ENCODE assay signal across 30 cellular contexts in genomic region chr12:25524381-25524780, GRCh38. TPM values are rescaled to one million over a fixed set of nuclear protein-coding genes. Genes with fewer than 3 reads are reported as not detected.
"Had no signal": no experiment of that assay in that cellular context is flagged by ENCODE, and none has a peak within 500 bp of the region (broad histone marks: within the 10 kb centered on the region; RNA-seq: fewer than 3 reads in every experiment).

No MANE protein-coding gene starts in this region.

- DNase-seq: activated CD4-positive, alpha-beta T cell treated with anti-CD3 and anti-CD28 coated beads for 4 hours; activated CD4-positive, alpha-beta T cell treated with anti-CD3 and anti-CD28 coated beads, Interleukin-2, amount 50 U/mL, for 48 hours; activated CD8-positive, alpha-beta memory T cell treated with anti-CD3 and anti-CD28 coated beads for 24 hours; activated effector memory CD4-positive, alpha-beta T cell treated with anti-CD3 and anti-CD28 coated beads, Interleukin-2, amount 50 U/mL, for 16 hours; activated naive CD4-positive, alpha-beta T cell treated with anti-CD3 and anti-CD28 coated beads for 36 hours; activated naive CD8-positive, alpha-beta T cell treated with anti-CD3 and anti-CD28 coated beads for 36 hours; activated T-cell treated with anti-CD3 and anti-CD28 coated beads, Interleukin-2, amount 50 U/mL, for 1 hour; amygdala; caudate nucleus; cortex of kidney; effector memory CD8-positive, alpha-beta T cell; foreskin keratinocyte; heart right ventricle; left ventricle myocardium inferior; mesendoderm; mucosa of descending colon; stimulated activated CD4-positive, alpha-beta T cell treated with anti-CD3 and anti-CD28 coated beads, Interleukin-15, amount 100 ng/mL, for 24 hours; stimulated activated CD4-positive, alpha-beta T cell treated with anti-CD3 and anti-CD28 coated beads, Interleukin-2, amount 100 ng/mL, for 24 hours; stimulated activated naive CD4-positive, alpha-beta T cell; T-helper 1 cell; transverse colon; uterus had no signal

- H3K4me1 Mint-ChIP-seq: activated naive CD8-positive, alpha-beta T cell treated with anti-CD3 and anti-CD28 coated beads for 36 hours had no signal

- H3K9me3 Mint-ChIP-seq: activated naive CD4-positive, alpha-beta T cell treated with anti-CD3 and anti-CD28 coated beads for 36 hours; activated naive CD8-positive, alpha-beta T cell treated with anti-CD3 and anti-CD28 coated beads for 36 hours; activated T-helper 1 cell treated with anti-CD3 and anti-CD28 coated beads, Interleukin-12 subunit alpha, Interleukin-12 subunit beta, Interleukin-2, Interleukin-4 antibody, amounts not matched to agents 30 ng/mL and 10 ng/mL and 1 ng/mL, durations not matched to agents 14 hours and 24 hours and 36 hours; effector memory CD8-positive, alpha-beta T cell; natural killer cell treated with Interleukin-12 subunit alpha and Interleukin-12 subunit beta and Interleukin-15 and Interleukin-18, amount 100 ng/mL, for 72 hours; T-helper 2 cell treated with Interferon-gamma antibody and Interleukin-4, amounts not matched to agents 5 μg/mL and 100 μg/mL, for 36 hours had no signal

- H3K36me3 Mint-ChIP-seq: activated naive CD8-positive, alpha-beta T cell treated with anti-CD3 and anti-CD28 coated beads for 36 hours; natural killer cell treated with Interleukin-12 subunit alpha and Interleukin-12 subunit beta and Interleukin-15 and Interleukin-18, amount 100 ng/mL, for 72 hours had no signal

- H3K4me3 Mint-ChIP-seq: activated naive CD4-positive, alpha-beta T cell treated with anti-CD3 and anti-CD28 coated beads for 36 hours; activated naive CD8-positive, alpha-beta T cell treated with anti-CD3 and anti-CD28 coated beads for 36 hours; activated T-helper 1 cell treated with anti-CD3 and anti-CD28 coated beads, Interleukin-12 subunit alpha, Interleukin-12 subunit beta, Interleukin-2, Interleukin-4 antibody, amounts not matched to agents 30 ng/mL and 10 ng/mL and 1 ng/mL, durations not matched to agents 14 hours and 24 hours and 36 hours; effector memory CD8-positive, alpha-beta T cell; natural killer cell treated with Interleukin-12 subunit alpha and Interleukin-12 subunit beta and Interleukin-15 and Interleukin-18, amount 100 ng/mL, for 72 hours; T-helper 2 cell treated with Interferon-gamma antibody and Interleukin-4, amounts not matched to agents 5 μg/mL and 100 μg/mL, for 36 hours had no signal

- H3K27ac Mint-ChIP-seq: activated naive CD4-positive, alpha-beta T cell treated with anti-CD3 and anti-CD28 coated beads for 36 hours; activated naive CD8-positive, alpha-beta T cell treated with anti-CD3 and anti-CD28 coated beads for 36 hours; activated T-helper 1 cell treated with anti-CD3 and anti-CD28 coated beads, Interleukin-12 subunit alpha, Interleukin-12 subunit beta, Interleukin-2, Interleukin-4 antibody, amounts not matched to agents 30 ng/mL and 10 ng/mL and 1 ng/mL, durations not matched to agents 14 hours and 24 hours and 36 hours; effector memory CD8-positive, alpha-beta T cell; natural killer cell treated with Interleukin-12 subunit alpha and Interleukin-12 subunit beta and Interleukin-15 and Interleukin-18, amount 100 ng/mL, for 72 hours; T-helper 2 cell treated with Interferon-gamma antibody and Interleukin-4, amounts not matched to agents 5 μg/mL and 100 μg/mL, for 36 hours had no signal

- H3K4me3 ChIP-seq: heart right ventricle, left ventricle myocardium inferior, lung, mucosa of descending colon, prostate gland, transverse colon, uterus had no signal

- H3K27me3 Mint-ChIP-seq: activated naive CD8-positive, alpha-beta T cell treated with anti-CD3 and anti-CD28 coated beads for 36 hours had no signal

RNA-seq across cellular contexts. Expression of gene LMNTD1, which starts 28.7 kb away (rescaled TPM):
- total RNA-seq: activated naive CD4-positive, alpha-beta T cell treated with anti-CD3 and anti-CD28 coated beads for 36 hours; activated naive CD8-positive, alpha-beta T cell treated with anti-CD3 and anti-CD28 coated beads for 36 hours; activated T-helper 1 cell treated with anti-CD3 and anti-CD28 coated beads, Interleukin-12 subunit alpha, Interleukin-12 subunit beta, Interleukin-2, Interleukin-4 antibody, amounts not matched to agents 30 ng/mL and 10 ng/mL and 1 ng/mL, durations not matched to agents 14 hours and 24 hours and 36 hours; chondrocyte; foreskin keratinocyte; heart right ventricle; left ventricle myocardium inferior; myocyte; natural killer cell treated with Interleukin-12 subunit alpha and Interleukin-12 subunit beta and Interleukin-15 and Interleukin-18, amount 100 ng/mL, for 72 hours; osteocyte; transverse colon had no signal
